2 cellular contexts compared by ENCODE assay signal in the genomic region with DNA sequence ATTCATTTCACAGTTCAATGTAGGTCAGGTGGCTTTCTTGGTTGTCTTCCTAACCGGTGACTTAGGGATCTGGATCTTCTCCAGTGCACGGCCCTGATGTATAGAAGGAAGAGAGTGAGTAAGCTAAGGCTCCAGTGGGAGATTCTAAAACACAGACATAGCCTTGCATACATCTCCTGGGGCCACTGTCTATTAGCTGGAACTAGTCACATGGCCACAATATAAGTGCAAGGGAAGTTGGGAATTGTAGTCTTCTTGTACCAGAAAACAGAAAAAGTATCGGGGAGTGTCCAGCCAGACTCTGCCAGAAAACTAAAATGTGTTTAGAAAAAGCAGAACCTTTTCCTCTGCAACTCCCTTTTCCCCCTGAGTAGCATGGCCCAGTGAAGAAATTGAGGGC.
TF ChIP-seq lines count a peak whose summit lies in the region.

No MANE protein-coding gene starts in this region.

TF ChIP-seq in GM23338, 12 proteins besides CTCF, POLR2A, EP300 and RAD21 (continued from another document):
- TF ChIP-seq, protein P1, sequence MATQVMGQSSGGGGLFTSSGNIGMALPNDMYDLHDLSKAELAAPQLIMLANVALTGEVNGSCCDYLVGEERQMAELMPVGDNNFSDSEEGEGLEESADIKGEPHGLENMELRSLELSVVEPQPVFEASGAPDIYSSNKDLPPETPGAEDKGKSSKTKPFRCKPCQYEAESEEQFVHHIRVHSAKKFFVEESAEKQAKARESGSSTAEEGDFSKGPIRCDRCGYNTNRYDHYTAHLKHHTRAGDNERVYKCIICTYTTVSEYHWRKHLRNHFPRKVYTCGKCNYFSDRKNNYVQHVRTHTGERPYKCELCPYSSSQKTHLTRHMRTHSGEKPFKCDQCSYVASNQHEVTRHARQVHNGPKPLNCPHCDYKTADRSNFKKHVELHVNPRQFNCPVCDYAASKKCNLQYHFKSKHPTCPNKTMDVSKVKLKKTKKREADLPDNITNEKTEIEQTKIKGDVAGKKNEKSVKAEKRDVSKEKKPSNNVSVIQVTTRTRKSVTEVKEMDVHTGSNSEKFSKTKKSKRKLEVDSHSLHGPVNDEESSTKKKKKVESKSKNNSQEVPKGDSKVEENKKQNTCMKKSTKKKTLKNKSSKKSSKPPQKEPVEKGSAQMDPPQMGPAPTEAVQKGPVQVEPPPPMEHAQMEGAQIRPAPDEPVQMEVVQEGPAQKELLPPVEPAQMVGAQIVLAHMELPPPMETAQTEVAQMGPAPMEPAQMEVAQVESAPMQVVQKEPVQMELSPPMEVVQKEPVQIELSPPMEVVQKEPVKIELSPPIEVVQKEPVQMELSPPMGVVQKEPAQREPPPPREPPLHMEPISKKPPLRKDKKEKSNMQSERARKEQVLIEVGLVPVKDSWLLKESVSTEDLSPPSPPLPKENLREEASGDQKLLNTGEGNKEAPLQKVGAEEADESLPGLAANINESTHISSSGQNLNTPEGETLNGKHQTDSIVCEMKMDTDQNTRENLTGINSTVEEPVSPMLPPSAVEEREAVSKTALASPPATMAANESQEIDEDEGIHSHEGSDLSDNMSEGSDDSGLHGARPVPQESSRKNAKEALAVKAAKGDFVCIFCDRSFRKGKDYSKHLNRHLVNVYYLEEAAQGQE (IDR thresholded peaks at IDR 0.05; ENCODE audit: unreplicated experiment) = no peak
- TF ChIP-seq, protein P2, sequence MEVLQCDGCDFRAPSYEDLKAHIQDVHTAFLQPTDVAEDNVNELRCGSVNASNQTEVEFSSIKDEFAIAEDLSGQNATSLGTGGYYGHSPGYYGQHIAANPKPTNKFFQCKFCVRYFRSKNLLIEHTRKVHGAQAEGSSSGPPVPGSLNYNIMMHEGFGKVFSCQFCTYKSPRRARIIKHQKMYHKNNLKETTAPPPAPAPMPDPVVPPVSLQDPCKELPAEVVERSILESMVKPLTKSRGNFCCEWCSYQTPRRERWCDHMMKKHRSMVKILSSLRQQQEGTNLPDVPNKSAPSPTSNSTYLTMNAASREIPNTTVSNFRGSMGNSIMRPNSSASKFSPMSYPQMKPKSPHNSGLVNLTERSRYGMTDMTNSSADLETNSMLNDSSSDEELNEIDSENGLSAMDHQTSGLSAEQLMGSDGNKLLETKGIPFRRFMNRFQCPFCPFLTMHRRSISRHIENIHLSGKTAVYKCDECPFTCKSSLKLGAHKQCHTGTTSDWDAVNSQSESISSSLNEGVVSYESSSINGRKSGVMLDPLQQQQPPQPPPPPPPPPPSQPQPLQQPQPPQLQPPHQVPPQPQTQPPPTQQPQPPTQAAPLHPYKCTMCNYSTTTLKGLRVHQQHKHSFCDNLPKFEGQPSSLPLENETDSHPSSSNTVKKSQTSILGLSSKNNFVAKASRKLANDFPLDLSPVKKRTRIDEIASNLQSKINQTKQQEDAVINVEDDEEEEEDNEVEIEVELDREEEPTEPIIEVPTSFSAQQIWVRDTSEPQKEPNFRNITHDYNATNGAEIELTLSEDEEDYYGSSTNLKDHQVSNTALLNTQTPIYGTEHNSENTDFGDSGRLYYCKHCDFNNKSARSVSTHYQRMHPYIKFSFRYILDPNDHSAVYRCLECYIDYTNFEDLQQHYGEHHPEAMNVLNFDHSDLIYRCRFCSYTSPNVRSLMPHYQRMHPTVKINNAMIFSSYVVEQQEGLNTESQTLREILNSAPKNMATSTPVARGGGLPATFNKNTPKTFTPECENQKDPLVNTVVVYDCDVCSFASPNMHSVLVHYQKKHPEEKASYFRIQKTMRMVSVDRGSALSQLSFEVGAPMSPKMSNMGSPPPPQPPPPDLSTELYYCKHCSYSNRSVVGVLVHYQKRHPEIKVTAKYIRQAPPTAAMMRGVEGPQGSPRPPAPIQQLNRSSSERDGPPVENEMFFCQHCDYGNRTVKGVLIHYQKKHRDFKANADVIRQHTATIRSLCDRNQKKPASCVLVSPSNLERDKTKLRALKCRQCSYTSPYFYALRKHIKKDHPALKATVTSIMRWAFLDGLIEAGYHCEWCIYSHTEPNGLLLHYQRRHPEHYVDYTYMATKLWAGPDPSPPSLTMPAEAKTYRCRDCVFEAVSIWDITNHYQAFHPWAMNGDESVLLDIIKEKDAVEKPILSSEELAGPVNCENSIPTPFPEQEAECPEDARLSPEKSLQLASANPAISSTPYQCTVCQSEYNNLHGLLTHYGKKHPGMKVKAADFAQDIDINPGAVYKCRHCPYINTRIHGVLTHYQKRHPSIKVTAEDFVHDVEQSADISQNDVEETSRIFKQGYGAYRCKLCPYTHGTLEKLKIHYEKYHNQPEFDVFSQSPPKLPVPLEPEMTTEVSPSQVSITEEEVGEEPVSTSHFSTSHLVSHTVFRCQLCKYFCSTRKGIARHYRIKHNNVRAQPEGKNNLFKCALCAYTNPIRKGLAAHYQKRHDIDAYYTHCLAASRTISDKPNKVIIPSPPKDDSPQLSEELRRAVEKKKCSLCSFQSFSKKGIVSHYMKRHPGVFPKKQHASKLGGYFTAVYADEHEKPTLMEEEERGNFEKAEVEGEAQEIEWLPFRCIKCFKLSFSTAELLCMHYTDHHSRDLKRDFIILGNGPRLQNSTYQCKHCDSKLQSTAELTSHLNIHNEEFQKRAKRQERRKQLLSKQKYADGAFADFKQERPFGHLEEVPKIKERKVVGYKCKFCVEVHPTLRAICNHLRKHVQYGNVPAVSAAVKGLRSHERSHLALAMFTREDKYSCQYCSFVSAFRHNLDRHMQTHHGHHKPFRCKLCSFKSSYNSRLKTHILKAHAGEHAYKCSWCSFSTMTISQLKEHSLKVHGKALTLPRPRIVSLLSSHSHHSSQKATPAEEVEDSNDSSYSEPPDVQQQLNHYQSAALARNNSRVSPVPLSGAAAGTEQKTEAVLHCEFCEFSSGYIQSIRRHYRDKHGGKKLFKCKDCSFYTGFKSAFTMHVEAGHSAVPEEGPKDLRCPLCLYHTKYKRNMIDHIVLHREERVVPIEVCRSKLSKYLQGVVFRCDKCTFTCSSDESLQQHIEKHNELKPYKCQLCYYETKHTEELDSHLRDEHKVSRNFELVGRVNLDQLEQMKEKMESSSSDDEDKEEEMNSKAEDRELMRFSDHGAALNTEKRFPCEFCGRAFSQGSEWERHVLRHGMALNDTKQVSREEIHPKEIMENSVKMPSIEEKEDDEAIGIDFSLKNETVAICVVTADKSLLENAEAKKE (CRISPR knock-in tag; IDR thresholded peaks at IDR 0.05) = no peak
- TF ChIP-seq, protein P3, sequence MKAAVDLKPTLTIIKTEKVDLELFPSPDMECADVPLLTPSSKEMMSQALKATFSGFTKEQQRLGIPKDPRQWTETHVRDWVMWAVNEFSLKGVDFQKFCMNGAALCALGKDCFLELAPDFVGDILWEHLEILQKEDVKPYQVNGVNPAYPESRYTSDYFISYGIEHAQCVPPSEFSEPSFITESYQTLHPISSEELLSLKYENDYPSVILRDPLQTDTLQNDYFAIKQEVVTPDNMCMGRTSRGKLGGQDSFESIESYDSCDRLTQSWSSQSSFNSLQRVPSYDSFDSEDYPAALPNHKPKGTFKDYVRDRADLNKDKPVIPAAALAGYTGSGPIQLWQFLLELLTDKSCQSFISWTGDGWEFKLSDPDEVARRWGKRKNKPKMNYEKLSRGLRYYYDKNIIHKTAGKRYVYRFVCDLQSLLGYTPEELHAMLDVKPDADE (IDR thresholded peaks at IDR 0.05) = no peak
- no peak for TF ChIP-seq ZNF331 (CRISPR knock-in tag; IDR thresholded peaks at IDR 0.05; ENCODE audit: low read depth)
- no peak for TF ChIP-seq POLR2AphosphoS5 (IDR thresholded peaks at IDR 0.05; ENCODE audit: low read depth)

TF ChIP-seq in GM12878, 131 proteins besides CTCF, POLR2A, EP300 and RAD21 (continued from another document):
- TF ChIP-seq, protein P4, sequence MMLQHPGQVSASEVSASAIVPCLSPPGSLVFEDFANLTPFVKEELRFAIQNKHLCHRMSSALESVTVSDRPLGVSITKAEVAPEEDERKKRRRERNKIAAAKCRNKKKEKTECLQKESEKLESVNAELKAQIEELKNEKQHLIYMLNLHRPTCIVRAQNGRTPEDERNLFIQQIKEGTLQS (IDR thresholded peaks at IDR 0.05; ENCODE audit: borderline replicate concordance, extremely low read depth, low read depth, low read length) = 0 out of 2 replicates have a peak, but pooled peaks have one; percentile 1
- TF ChIP-seq LARP7 (IDR thresholded peaks at IDR 0.05) = no peak
- TF ChIP-seq IRF4 (IDR thresholded peaks at IDR 0.05; ENCODE audit: low read depth, low read length) = no peak
